Comparison of ENCODE assay signal across 17 cellular contexts in the genomic region with DNA sequence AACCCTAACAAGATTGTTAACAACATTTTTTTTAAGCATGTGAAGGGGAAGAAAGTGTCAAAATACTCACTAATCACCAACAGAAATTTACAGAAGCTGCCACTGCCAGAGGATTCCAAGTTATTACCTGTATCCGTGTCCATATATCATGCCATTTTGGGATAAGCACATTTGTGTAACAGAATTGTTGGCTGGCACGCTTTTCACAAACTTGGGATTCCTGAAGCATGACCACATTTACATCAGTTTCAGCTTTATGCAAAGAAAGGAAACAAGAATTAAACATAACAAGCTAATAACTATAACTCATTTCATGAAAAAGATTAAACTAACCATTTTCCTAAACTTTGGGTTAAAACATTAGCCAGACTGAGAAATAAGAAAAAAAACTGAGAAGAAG. TPM values are rescaled to one million over a fixed set of nuclear protein-coding genes. Genes with fewer than 3 reads are reported as not detected.
A peak's percentile ranks its signal among the peaks of the same experiment; 100 is the strongest.
DNase-seq lines count a peak whose midpoint lies in the region; TF ChIP-seq lines count a peak whose summit lies in the region.
"Had no signal": no experiment of that assay in that cellular context is flagged by ENCODE, and none has a peak within 500 bp of the region (broad histone marks: within the 10 kb centered on the region; RNA-seq: fewer than 3 reads in every experiment).

No MANE protein-coding gene starts in this region.

- H2AFZ ChIP-seq in neuronal stem cell (ENCODE audit: low read length) = no peak overlapping the region

- H3K4me1 ChIP-seq in neuronal stem cell (ENCODE audit: control insufficient read depth in 2 of 2, insufficient read depth in 1 of 2, low read depth in 1 of 2, low read length in 2 of 2) = peaks cover 0 to 1% of the 10 kb centered on the region in 2 donors
- H3K4me1 ChIP-seq: SJSA1 had no signal

- H4K91ac ChIP-seq in neuronal stem cell (ENCODE audit: low read depth, low read length, poor library complexity) = no peak overlapping the region

- no peak for TF ChIP-seq CTCF in choroid plexus epithelial cell (conservative IDR thresholded peaks at IDR 0.05; ENCODE audit: low read depth, low read length)

- no CpG with 5 or more reads among the region's 2 CpGs for WGBS in neuronal stem cell (ENCODE audit: extremely low coverage in 2 of 2, insufficient read length in 2 of 2, insufficient replicate concordance in 1 of 2), 2 donors

- no peak overlapping the region for H3K4me2 ChIP-seq in neuronal stem cell (ENCODE audit: insufficient read depth, low read length, poor library complexity, severe bottlenecking)

- H2AK5ac ChIP-seq in neuronal stem cell (ENCODE audit: low read depth, low read length) = no peak overlapping the region

- H3K23ac ChIP-seq in neuronal stem cell (ENCODE audit: low read depth, low read length, poor library complexity) = no peak overlapping the region

- H3K9ac ChIP-seq in neuronal stem cell (ENCODE audit: low read depth, low read length, poor library complexity) = no peak overlapping the region

- H4K8ac ChIP-seq in neuronal stem cell (ENCODE audit: low read depth, low read length) = no peak overlapping the region

- H3K4me3 ChIP-seq in choroid plexus epithelial cell (ENCODE audit: low read depth, low read length) = no peak overlapping the region
- H3K4me3 ChIP-seq in neuronal stem cell (ENCODE audit: low read length in 2 of 2) = no peak overlapping the region
- H3K4me3 ChIP-seq: ovary, SJSA1 had no signal

- peaks cover 19 to 82% of the 10 kb centered on the region in 2 donors for H3K36me3 ChIP-seq in neuronal stem cell (replicated peaks in 1 of 2; ENCODE audit: control insufficient read depth in 2 of 2, insufficient read depth in 2 of 2, low read length in 2 of 2)
- H3K36me3 ChIP-seq: ovary had no signal

- H3K4ac ChIP-seq in neuronal stem cell (ENCODE audit: low read length) = no peak overlapping the region

- no peak overlapping the region for H2BK12ac ChIP-seq in neuronal stem cell (ENCODE audit: low read length)

- no peak overlapping the region for H3K14ac ChIP-seq in neuronal stem cell (ENCODE audit: low read length)

- peaks cover under 1% of the 10 kb centered on the region for H3K79me1 ChIP-seq in neuronal stem cell (ENCODE audit: low read depth, low read length)

- no peaks in the 10 kb centered on the region for H3K27me3 ChIP-seq in neuronal stem cell (ENCODE audit: control insufficient read depth in 3 of 3, insufficient read depth in 3 of 3, low read depth in 1 of 3, low read length in 3 of 3)
- H3K27me3 ChIP-seq: ovary, SJSA1 had no signal

- no peak overlapping the region for H3K18ac ChIP-seq in neuronal stem cell (ENCODE audit: low read length)

- DNase-seq in EH (ENCODE audit: low read depth) (peak; percentile 60), NCI-H526 (lab: John Stamatoyannopoulos, UW) (peak; percentile 30 to 45), choroid plexus epithelial cell (ENCODE audit: low read depth) (peak; percentile 23), neuronal stem cell (ENCODE audit: low spot score) (no peak), NCI-H2196 treated with DMSO at 0.1 percent for 48 hours (lab: John Stamatoyannopoulos, UW; ENCODE audit: unreplicated experiment) (no peak), NCI-H1092 (lab: John Stamatoyannopoulos, UW) (no peak), medulla oblongata (ENCODE audit: extremely low spot score) (no peak), NCI-H146 (lab: John Stamatoyannopoulos, UW) (no peak)
- DNase-seq: activated CD8-positive, alpha-beta memory T cell treated with anti-CD3 and anti-CD28 coated beads, Interleukin-2, amount 50 U/mL, for 48 hours; anterior cingulate cortex; effector CD4-positive, alpha-beta T cell; mesendoderm; MM.1S; NK-92 treated with Interleukin-12 subunit alpha and Interleukin-12 subunit beta, amount 100 ng/mL, for 24 hours; stimulated activated CD4-positive, alpha-beta T cell treated with anti-CD3 and anti-CD28 coated beads, Interleukin-15, amount 100 ng/mL, for 24 hours had no signal

- H2BK120ac ChIP-seq in neuronal stem cell (ENCODE audit: low read depth, low read length) = no peak overlapping the region

- H2BK5ac ChIP-seq in neuronal stem cell (ENCODE audit: low read length) = no peak overlapping the region

- H3K9me3 ChIP-seq in neuronal stem cell (replicated peaks in 1 of 2; ENCODE audit: control insufficient read depth in 2 of 2, insufficient read depth in 1 of 2, low read depth in 1 of 2, low read length in 2 of 2) = no peaks in the 10 kb centered on the region
- H3K9me3 ChIP-seq: ovary, SJSA1 had no signal

- peak overlapping the region; percentile 39 for H3K27ac ChIP-seq in neuronal stem cell (replicated peaks; ENCODE audit: low read length)
- H3K27ac ChIP-seq: ovary, SJSA1 had no signal

- no peak overlapping the region for H2BK15ac ChIP-seq in neuronal stem cell (ENCODE audit: low read length)

RNA-seq across cellular contexts. Expression of gene NEMP1, which starts 5.9 kb away (rescaled TPM):
- polyA plus RNA-seq in neuronal stem cell (2013, experiment 1 of 2) = 31.6 TPM
- polyA plus RNA-seq in neuronal stem cell (2013, experiment 2 of 2) = 33.0 TPM

RNA-seq across cellular contexts. Expression of gene NAB2, which starts 16.3 kb away (rescaled TPM):
- polyA plus RNA-seq in neuronal stem cell (2013, experiment 1 of 2) = 51.0 TPM
- polyA plus RNA-seq in neuronal stem cell (2013, experiment 2 of 2) = 47.9 TPM

RNA-seq across cellular contexts. Expression of gene MYO1A, which starts 22.7 kb away (rescaled TPM):
- 0.04 TPM for polyA plus RNA-seq in neuronal stem cell (2013, experiment 1 of 2)
- 0.01 TPM for polyA plus RNA-seq in neuronal stem cell (2013, experiment 2 of 2)

RNA-seq across cellular contexts. Expression of gene STAT6, which starts 38.5 kb away (rescaled TPM):
- polyA plus RNA-seq in neuronal stem cell (2013, experiment 1 of 2) = 9.9 TPM
- polyA plus RNA-seq in neuronal stem cell (2013, experiment 2 of 2) = 8.0 TPM

RNA-seq across cellular contexts. Expression of gene LRP1, which starts 55.6 kb away (rescaled TPM):
- polyA plus RNA-seq in neuronal stem cell (2013, experiment 1 of 2) = 13.3 TPM
- polyA plus RNA-seq in neuronal stem cell (2013, experiment 2 of 2) = 12.4 TPM

Comparison
In these comparisons a context has a peak if more than half of its experiments do, and no peak if none do; other contexts are left out.
1. DNase-seq: peak in EH (single experiment), NCI-H526 (2 of 2) and choroid plexus epithelial cell (single experiment); none in neuronal stem cell (single experiment), NCI-H2196 treated with DMSO at 0.1 percent for 48 hours (single experiment), NCI-H1092 (single experiment), medulla oblongata (single experiment) and NCI-H146 (single experiment).